In the genomic region with DNA sequence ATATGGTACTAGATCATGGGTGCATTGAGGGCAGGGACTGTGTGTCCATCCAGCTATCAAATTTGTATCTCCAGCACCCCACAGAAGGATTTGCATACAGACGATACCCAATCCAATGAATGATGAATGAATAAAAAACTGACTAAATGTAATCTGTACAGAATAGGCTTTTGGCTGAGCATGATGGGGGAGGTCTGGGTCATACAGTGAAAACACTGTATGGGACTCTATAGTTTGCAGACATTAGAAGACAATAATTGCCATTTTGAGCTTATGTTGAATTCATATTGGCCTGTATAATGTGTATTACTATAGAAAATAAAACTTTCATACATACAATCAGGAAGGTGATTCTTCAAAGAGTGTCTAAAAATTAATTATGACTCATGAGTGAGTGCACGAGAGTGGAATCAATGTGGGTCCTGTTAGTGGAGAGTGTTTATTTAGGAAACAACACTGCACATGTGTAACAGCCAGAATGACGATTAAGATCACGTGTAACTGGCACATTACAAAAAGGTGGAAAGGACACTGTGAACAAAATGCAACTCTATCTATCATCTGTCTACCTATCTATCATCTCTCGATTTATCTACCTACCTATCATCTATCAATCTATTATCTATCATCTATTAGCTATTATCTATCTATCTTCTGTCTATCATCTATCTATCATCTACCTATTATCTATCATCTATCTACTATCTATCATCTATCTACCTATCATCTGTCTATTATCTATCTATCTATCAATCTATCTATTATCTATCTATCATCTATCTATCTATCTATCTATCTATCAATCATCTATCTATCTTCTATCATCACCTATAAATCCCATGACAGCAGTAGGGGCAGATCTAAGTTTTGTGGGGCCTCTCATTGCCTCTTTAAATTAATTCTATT, we compare ENCODE assay signal across 8 cellular contexts.
DNase-seq lines count a peak whose midpoint lies in the region; ATAC-seq and TF ChIP-seq lines count a peak whose summit lies in the region.

No MANE protein-coding gene starts in this region.

- H3K27me3 ChIP-seq in upper lobe of right lung, result no peaks in the 10 kb centered on the region
- H3K27me3 ChIP-seq in thyroid gland, result no peaks in the 10 kb centered on the region

- no peaks in the 10 kb centered on the region for H3K27me3 Mint-ChIP-seq in activated CD8-positive, alpha-beta T cell treated with anti-CD3 and anti-CD28 coated beads for 36 hours

- CTCF ChIA-PET in activated CD8-positive, alpha-beta T cell treated with anti-CD3 and anti-CD28 coated beads for 36 hours (lab: Charles Lee), result interaction anchor here (0.9 to 4.8 kb wide), 6 partner anchors 13 to 515 kb away, joined by 3 to 22 read pairs (median 6); no protein-coding TSS in a partner anchor

- no peaks in the 10 kb centered on the region for H3K4me1 ChIP-seq in upper lobe of right lung
- H3K4me1 ChIP-seq in mucosa of descending colon (ENCODE audit: low read depth), result peaks cover 27% of the 10 kb centered on the region
- peaks cover 0 to 12% of the 10 kb centered on the region in 2 donors for H3K4me1 ChIP-seq in thyroid gland

- peak; percentile 60 for DNase-seq in AG10803 (ENCODE audit: low read depth)
- peak; percentile 48 for DNase-seq in HCEC 1CT
- no peak for DNase-seq in activated CD8-positive, alpha-beta T cell treated with anti-CD3 and anti-CD28 coated beads for 36 hours
- DNase-seq in kidney glomerular epithelial cell (lab: John Stamatoyannopoulos, UW), result peak; percentile 34
- no peak for DNase-seq in upper lobe of right lung
- DNase-seq in mucosa of descending colon, result no peak
- DNase-seq in thyroid gland, result no peak
- DNase-seq in NOMO-1 treated with DMSO at 0.1 percent for 48 hours (lab: John Stamatoyannopoulos, UW; ENCODE audit: unreplicated experiment), result no peak

- no peak overlapping the region for H3K4me3 ChIP-seq in AG10803 (ENCODE audit: low read length)
- H3K4me3 ChIP-seq in upper lobe of right lung, result no peak overlapping the region
- H3K4me3 ChIP-seq in mucosa of descending colon, result no peak overlapping the region
- H3K4me3 ChIP-seq in thyroid gland (replicated peaks in 1 of 3), result no peak overlapping the region

- H3K27ac ChIP-seq in upper lobe of right lung (no peak overlapping the region), thyroid gland (no peak overlapping the region)

- H3K36me3 ChIP-seq in upper lobe of right lung (no peaks in the 10 kb centered on the region), mucosa of descending colon (ENCODE audit: low read depth) (no peaks in the 10 kb centered on the region), thyroid gland (no peaks in the 10 kb centered on the region)

- 87 to 89% methylated on average over 5 of the region's 5 CpGs for WGBS in thyroid gland, 2 donors

- H3K9me3 Mint-ChIP-seq in activated CD8-positive, alpha-beta T cell treated with anti-CD3 and anti-CD28 coated beads for 36 hours, result peaks cover 13% of the 10 kb centered on the region

- peaks cover 12% of the 10 kb centered on the region for H3K36me3 Mint-ChIP-seq in activated CD8-positive, alpha-beta T cell treated with anti-CD3 and anti-CD28 coated beads for 36 hours (ENCODE audit: low read depth)

- no peaks in the 10 kb centered on the region for H3K9me3 ChIP-seq in upper lobe of right lung
- no peaks in the 10 kb centered on the region for H3K9me3 ChIP-seq in mucosa of descending colon
- H3K9me3 ChIP-seq in thyroid gland, result no peaks in the 10 kb centered on the region

- no peak for TF ChIP-seq POLR2A in thyroid gland (IDR thresholded peaks at IDR 0.05)

- POLR2A ChIA-PET in activated CD8-positive, alpha-beta T cell treated with anti-CD3 and anti-CD28 coated beads for 36 hours (lab: Charles Lee), result interaction anchor here (0.7 to 2.0 kb wide), 7 partner anchors 9 to 335 kb away, joined by 3 to 20 read pairs (median 4); a partner anchor contains a TSS

- H3K4me3 Mint-ChIP-seq in activated CD8-positive, alpha-beta T cell treated with anti-CD3 and anti-CD28 coated beads for 36 hours, result no peak overlapping the region

- peak overlapping the region; percentile 59 for H3K27ac Mint-ChIP-seq in activated CD8-positive, alpha-beta T cell treated with anti-CD3 and anti-CD28 coated beads for 36 hours

- TF ChIP-seq CTCF in AG10803 (conservative IDR thresholded peaks at IDR 0.05; ENCODE audit: low read length), result no peak
- TF ChIP-seq CTCF in activated CD8-positive, alpha-beta T cell treated with anti-CD3 and anti-CD28 coated beads for 36 hours (IDR thresholded peaks at IDR 0.05), result no peak
- no peak for TF ChIP-seq CTCF in upper lobe of right lung (IDR thresholded peaks at IDR 0.05)
- TF ChIP-seq CTCF in mucosa of descending colon (IDR thresholded peaks at IDR 0.05), result no peak
- TF ChIP-seq CTCF in thyroid gland (IDR thresholded peaks at IDR 0.05), result no peak

- peaks cover 62% of the 10 kb centered on the region for H3K4me1 Mint-ChIP-seq in activated CD8-positive, alpha-beta T cell treated with anti-CD3 and anti-CD28 coated beads for 36 hours (ENCODE audit: low read depth)

- peak; percentile 31 for ATAC-seq in activated CD8-positive, alpha-beta T cell treated with anti-CD3 and anti-CD28 coated beads for 36 hours
- ATAC-seq in upper lobe of right lung, result no peak
- ATAC-seq in mucosa of descending colon, result no peak

- intact Hi-C loops in activated CD8-positive, alpha-beta T cell treated with anti-CD3 and anti-CD28 coated beads for 36 hours (cut with micrococcal nuclease), result loop anchor here (1.0 kb wide), 1 partner anchor 32 kb away; no protein-coding TSS in a partner anchor
- intact Hi-C loops in upper lobe of right lung (cut with DNase I) (loop anchor here (10.0 kb wide), 1 partner anchor 97 kb away; no protein-coding TSS in a partner anchor), mucosa of descending colon (cut with DNase I, micrococcal nuclease) (no loop called here), thyroid gland (cut with DNase I) (no loop called here)

Comparison
In these comparisons a context has a peak if more than half of its experiments do, and no peak if none do; other contexts are left out.
1. DNase-seq: peak in AG10803 (single experiment), HCEC 1CT (single experiment) and kidney glomerular epithelial cell (single experiment); none in activated CD8-positive, alpha-beta T cell treated with anti-CD3 and anti-CD28 coated beads for 36 hours (single experiment), upper lobe of right lung (single experiment), mucosa of descending colon (0 of 3), thyroid gland (0 of 2) and NOMO-1 treated with DMSO at 0.1 percent for 48 hours (single experiment).
2. intact Hi-C loops: an anchor here in activated CD8-positive, alpha-beta T cell treated with anti-CD3 and anti-CD28 coated beads for 36 hours (1.0 kb wide) and upper lobe of right lung (10.0 kb wide); none called in mucosa of descending colon and thyroid gland.